13 cellular contexts compared by ENCODE assay signal in genomic region chr14:59018978-59019377, GRCh38.
A peak's percentile ranks its signal among the peaks of the same experiment; 100 is the strongest.
DNase-seq lines count a peak whose midpoint lies in the region; ATAC-seq and TF ChIP-seq lines count a peak whose summit lies in the region.
"Had no signal": no experiment of that assay in that cellular context is flagged by ENCODE, and none has a peak within 500 bp of the region (broad histone marks: within the 10 kb centered on the region; RNA-seq: fewer than 3 reads in every experiment).

No MANE protein-coding gene starts in this region.

- H3K9me3 Mint-ChIP-seq in CD4-positive, alpha-beta T cell = no peaks in the 10 kb centered on the region

- peak; percentile 50 for TF ChIP-seq CTCF in AG04450 (IDR thresholded peaks at IDR 0.05; ENCODE audit: low read depth, low read length)
- peak; percentile 42 for TF ChIP-seq CTCF in GM12865 (IDR thresholded peaks at IDR 0.05; ENCODE audit: insufficient read depth, low read depth, low read length, missing control alignments)
- TF ChIP-seq CTCF in fibroblast of pulmonary artery (IDR thresholded peaks at IDR 0.05; ENCODE audit: low read length, missing control alignments) = peak; percentile 34
- TF ChIP-seq CTCF in upper lobe of right lung (IDR thresholded peaks at IDR 0.05) = no peak
- TF ChIP-seq CTCF in CD4-positive, alpha-beta T cell (IDR thresholded peaks at IDR 0.05) = no peak

- intact Hi-C loops in upper lobe of right lung (cut with DNase I) = no loop called here
- intact Hi-C loops in CD4-positive, alpha-beta T cell (cut with DNase I, micrococcal nuclease) = no loop called here

- H3K36me3 ChIP-seq in SJCRH30 = no peaks in the 10 kb centered on the region
- no peaks in the 10 kb centered on the region for H3K36me3 ChIP-seq in upper lobe of right lung

- POLR2A ChIA-PET in AG04450 (lab: Yijun Ruan, JAX) = no interaction called here
- POLR2A ChIA-PET in CD4-positive, alpha-beta T cell (lab: Charles Lee) = no interaction called here

- no peaks in the 10 kb centered on the region for H3K27me3 ChIP-seq in AG04450 (ENCODE audit: control insufficient read depth, insufficient read depth, low read length)
- H3K27me3 ChIP-seq in SJCRH30 = no peaks in the 10 kb centered on the region
- no peaks in the 10 kb centered on the region for H3K27me3 ChIP-seq in upper lobe of right lung
- no peaks in the 10 kb centered on the region for H3K27me3 ChIP-seq in CD4-positive, alpha-beta T cell (ENCODE audit: control insufficient read depth, insufficient read depth, low read length)

- H3K4me1 ChIP-seq in SJCRH30 = no peaks in the 10 kb centered on the region
- H3K4me1 ChIP-seq in upper lobe of right lung = no peaks in the 10 kb centered on the region

- CTCF ChIA-PET in AG04450 (lab: Charles Lee) = interaction anchor here (1.3 kb wide), 1 partner anchor 382 kb away, joined by 3 read pairs; no protein-coding TSS in a partner anchor
- CTCF ChIA-PET in CD4-positive, alpha-beta T cell (lab: Charles Lee) = interaction anchor here (0.8 kb wide), 1 partner anchor 518 kb away, joined by 4 read pairs; no protein-coding TSS in a partner anchor

- no peaks in the 10 kb centered on the region for H3K4me1 Mint-ChIP-seq in CD4-positive, alpha-beta T cell (ENCODE audit: low read depth)

- no peak for ATAC-seq in upper lobe of right lung
- no peak for ATAC-seq in CD4-positive, alpha-beta T cell (ENCODE audit: poor library complexity)
- ATAC-seq: mucosa of descending colon had no signal

- H3K9me3 ChIP-seq in AG04450 (ENCODE audit: control insufficient read depth, insufficient read depth, low read length) (peaks cover under 1% of the 10 kb centered on the region), SJCRH30 (replicated peaks) (no peaks in the 10 kb centered on the region), upper lobe of right lung (no peaks in the 10 kb centered on the region)
- H3K9me3 ChIP-seq in CD4-positive, alpha-beta T cell (ENCODE audit: control insufficient read depth, low read length) = no peaks in the 10 kb centered on the region
- H3K9me3 ChIP-seq: mucosa of descending colon had no signal

- no peaks in the 10 kb centered on the region for H3K36me3 Mint-ChIP-seq in CD4-positive, alpha-beta T cell (ENCODE audit: low read depth)

- H3K4me3 Mint-ChIP-seq in CD4-positive, alpha-beta T cell = no peak overlapping the region

- H3K27me3 Mint-ChIP-seq in CD4-positive, alpha-beta T cell = no peaks in the 10 kb centered on the region

- no peak overlapping the region for H3K27ac ChIP-seq in AG04450 (ENCODE audit: low read depth, low read length)
- H3K27ac ChIP-seq in SJCRH30 = no peak overlapping the region
- H3K27ac ChIP-seq in upper lobe of right lung = no peak overlapping the region
- no peak overlapping the region for H3K27ac ChIP-seq in CD4-positive, alpha-beta T cell (ENCODE audit: low read depth, low read length)

- DNase-seq in AG04450 (ENCODE audit: low read depth, low spot score) (no peak), GM12865 (ENCODE audit: low read depth) (peak; percentile 35), SJCRH30 (peak; percentile 16 to 48), fibroblast of pulmonary artery (ENCODE audit: low read depth) (peak; percentile 18), GM19240 (ENCODE audit: insufficient read length, low spot score) (no peak), upper lobe of right lung (no peak), mesenteric fat pad (ENCODE audit: low spot score) (no peak)
- DNase-seq in CD4-positive, alpha-beta T cell = no peak
- DNase-seq: activated T-cell treated with anti-CD3 and anti-CD28 coated beads, Interleukin-2, amount 50 U/mL, for 48 hours; head of caudate nucleus; mucosa of descending colon; OCI-M1; T-helper 9 cell had no signal

- no peak overlapping the region for H3K4me3 ChIP-seq in AG04450 (ENCODE audit: low read depth, low read length)
- no peak overlapping the region for H3K4me3 ChIP-seq in GM12865 (ENCODE audit: low read depth, low read length)
- no peak overlapping the region for H3K4me3 ChIP-seq in SJCRH30
- H3K4me3 ChIP-seq in fibroblast of pulmonary artery (replicated peaks; ENCODE audit: low read depth, low read length) = no peak overlapping the region
- no peak overlapping the region for H3K4me3 ChIP-seq in upper lobe of right lung
- H3K4me3 ChIP-seq: mucosa of descending colon had no signal

- H3K27ac Mint-ChIP-seq in CD4-positive, alpha-beta T cell = no peak overlapping the region

Comparison
In these comparisons a context has a peak if more than half of its experiments do, and no peak if none do; other contexts are left out.
1. DNase-seq: peak in GM12865 (single experiment), SJCRH30 (2 of 2) and fibroblast of pulmonary artery (single experiment); none in AG04450 (single experiment), GM19240 (single experiment), upper lobe of right lung (single experiment), mesenteric fat pad (single experiment) and CD4-positive, alpha-beta T cell (0 of 10).
2. CTCF ChIP-seq: peak in AG04450 (single experiment), GM12865 (single experiment) and fibroblast of pulmonary artery (single experiment); none in upper lobe of right lung (single experiment) and CD4-positive, alpha-beta T cell (single experiment).